In the genomic region with DNA sequence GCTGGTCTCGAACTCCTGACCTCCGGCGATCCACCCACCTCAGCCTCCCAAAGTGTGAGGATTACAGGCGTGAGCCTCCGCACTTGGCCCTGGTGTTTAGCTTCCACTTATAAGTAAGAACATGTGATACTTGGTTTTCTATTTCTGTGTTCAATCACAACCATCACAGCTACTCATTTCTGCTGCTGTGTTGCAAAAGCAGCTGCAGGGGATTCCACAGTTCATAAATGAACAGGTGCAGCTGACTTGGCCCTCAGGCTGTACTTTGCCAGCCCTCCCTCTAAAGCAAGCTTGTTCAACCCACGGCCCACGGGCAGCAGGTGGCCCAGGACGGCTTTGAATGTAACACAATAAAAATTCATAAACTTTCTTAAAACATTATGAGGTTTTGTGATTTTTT, we compare ENCODE assay signal across 1 cellular context.
TF ChIP-seq lines count a peak whose summit lies in the region.

No MANE protein-coding gene starts in this region.

TF ChIP-seq in HCT116, 20 proteins besides CTCF, POLR2A, EP300 and RAD21:
- TF ChIP-seq MAX (IDR thresholded peaks at IDR 0.05) (no peak), ZFX (IDR thresholded peaks at IDR 0.05) (no peak), ZNF274 (IDR thresholded peaks at IDR 0.05; ENCODE audit: low read depth, low read length) (no peak), EZH2 (IDR thresholded peaks at IDR 0.05) (no peak), POLR2AphosphoS5 (IDR thresholded peaks at IDR 0.05; ENCODE audit: low read depth, low read length) (no peak), FOSL1 (IDR thresholded peaks at IDR 0.05; ENCODE audit: low read depth) (no peak), JUND (IDR thresholded peaks at IDR 0.05) (no peak), EGR1 (IDR thresholded peaks at IDR 0.05; ENCODE audit: low read depth) (no peak), CEBPB (IDR thresholded peaks at IDR 0.05; ENCODE audit: low read depth) (no peak)
- TF ChIP-seq, protein P1, sequence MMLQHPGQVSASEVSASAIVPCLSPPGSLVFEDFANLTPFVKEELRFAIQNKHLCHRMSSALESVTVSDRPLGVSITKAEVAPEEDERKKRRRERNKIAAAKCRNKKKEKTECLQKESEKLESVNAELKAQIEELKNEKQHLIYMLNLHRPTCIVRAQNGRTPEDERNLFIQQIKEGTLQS (IDR thresholded peaks at IDR 0.05), result no peak
TF ChIP-seq in HCT116: peak in this region for 0.
